8 cellular contexts compared by ENCODE assay signal in the genomic region with DNA sequence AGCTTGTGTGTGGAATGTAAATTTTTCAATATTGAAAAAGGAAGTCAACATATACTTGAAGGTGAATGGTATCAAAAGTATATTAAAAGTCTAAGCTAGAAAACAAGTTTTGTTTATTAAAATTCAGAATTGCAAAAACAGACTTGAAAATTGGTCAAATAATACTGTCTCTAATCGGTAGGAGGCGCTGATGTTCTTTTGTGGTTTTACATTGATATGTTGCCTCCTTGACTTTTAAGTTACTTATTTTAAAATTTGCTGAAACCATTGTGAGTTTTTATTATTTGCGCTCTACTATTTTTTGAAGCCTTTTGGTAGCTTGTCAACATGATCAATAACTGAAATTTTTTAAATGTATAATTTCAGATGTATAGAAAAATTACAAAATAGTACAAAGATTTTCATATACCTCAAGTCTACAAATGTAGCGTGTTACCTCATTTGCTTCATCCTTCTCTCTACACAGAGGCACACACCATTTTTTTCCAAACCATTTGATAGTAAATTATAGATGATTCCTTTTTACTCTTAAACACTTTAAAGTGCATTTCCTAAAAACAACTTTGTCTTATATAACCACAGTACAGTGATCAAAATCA. TPM values are rescaled to one million over a fixed set of nuclear protein-coding genes. Genes with fewer than 3 reads are reported as not detected.
DNase-seq lines count a peak whose midpoint lies in the region; ATAC-seq and TF ChIP-seq lines count a peak whose summit lies in the region.

No MANE protein-coding gene starts in this region.

- WGBS in gastroesophageal sphincter (ENCODE audit: low coverage in 1 of 2), 2 donors = 38 to 42% methylated on average over 4 of the region's 4 CpGs

- TF ChIP-seq CTCF in SU-DHL-6 (IDR thresholded peaks at IDR 0.05; ENCODE audit: insufficient read depth, low read length, poor library complexity, severe bottlenecking) (peak; percentile 36), gastroesophageal sphincter (IDR thresholded peaks at IDR 0.05) (peak; percentile 71 to 85 (median 76))

- peaks cover 0 to 71% (median 5%) of the 10 kb centered on the region in 3 donors for H3K4me1 ChIP-seq in gastroesophageal sphincter

- peaks cover 75% of the 10 kb centered on the region for H3K79me2 ChIP-seq in SU-DHL-6 (ENCODE audit: insufficient read depth, low read length)

- H3K4me2 ChIP-seq in SU-DHL-6 (ENCODE audit: low read depth, low read length, poor library complexity, severe bottlenecking) = no peak overlapping the region

- H3K9me2 ChIP-seq in SU-DHL-6 (replicated peaks; ENCODE audit: insufficient read depth, low read length) = no peaks in the 10 kb centered on the region

- H3K9me3 ChIP-seq in SU-DHL-6 (ENCODE audit: insufficient read depth, low read length) (no peaks in the 10 kb centered on the region), gastroesophageal sphincter (no peaks in the 10 kb centered on the region)

- no peak overlapping the region for H3K9ac ChIP-seq in SU-DHL-6 (ENCODE audit: low read length)

- H2AFZ ChIP-seq in SU-DHL-6 (ENCODE audit: low read depth, low read length, severe bottlenecking) = no peak overlapping the region

- H3K27me3 ChIP-seq in SU-DHL-6 (ENCODE audit: low read length) (no peaks in the 10 kb centered on the region), gastroesophageal sphincter (no peaks in the 10 kb centered on the region)

- DNase-seq in NCI-H82 (lab: John Stamatoyannopoulos, UW) (peak; percentile 24), NCI-H82 treated with DMSO at 0.1 percent for 48 hours (lab: John Stamatoyannopoulos, UW; ENCODE audit: unreplicated experiment) (no peak), superior temporal gyrus (ENCODE audit: extremely low spot score) (peak; percentile 78), HuH-7.5 (ENCODE audit: low spot score) (no peak), cerebellar cortex (ENCODE audit: low spot score) (no peak)

- H3K4me3 ChIP-seq in SU-DHL-6 (ENCODE audit: insufficient read depth, low read length, poor library complexity, severe bottlenecking) (no peak overlapping the region), gastroesophageal sphincter (no peak overlapping the region)

- H3K27ac ChIP-seq in SU-DHL-6 (ENCODE audit: low read depth, low read length) (no peak overlapping the region), gastroesophageal sphincter (no peak overlapping the region)

- no peak for TF ChIP-seq EP300 in gastroesophageal sphincter (IDR thresholded peaks at IDR 0.05)

- ATAC-seq in gastroesophageal sphincter (no peak), GM18909 (IDR thresholded peaks at IDR 0.05; ENCODE audit: poor library complexity, unreplicated experiment) (no peak)

- no peak for TF ChIP-seq POLR2A in gastroesophageal sphincter (IDR thresholded peaks at IDR 0.05)

- peaks cover 13% of the 10 kb centered on the region; the same call in 1 of the 2 replicates for H3F3A ChIP-seq in SU-DHL-6 (ENCODE audit: insufficient read depth)

- H3K36me3 ChIP-seq in SU-DHL-6 (ENCODE audit: low read length) = peaks cover 87% of the 10 kb centered on the region
- peaks cover 3 to 79% of the 10 kb centered on the region in 2 donors for H3K36me3 ChIP-seq in gastroesophageal sphincter

- H4K20me1 ChIP-seq in SU-DHL-6 (ENCODE audit: low read depth, low read length) = peaks cover 14% of the 10 kb centered on the region; the same call in 1 of the 2 replicates

RNA-seq across cellular contexts. Expression of gene RTRAF, which starts 6.9 kb away (rescaled TPM):
- total RNA-seq in gastroesophageal sphincter = 100 to 1,000 TPM in 1 of 4 donors, 10 to 100 TPM in 3; 72.2 to 109 (median 84.7) TPM

Comparison
In these comparisons a context has a peak if more than half of its experiments do, and no peak if none do; other contexts are left out.
1. DNase-seq: peak in NCI-H82 (single experiment) and superior temporal gyrus (single experiment); none in NCI-H82 treated with DMSO at 0.1 percent for 48 hours (single experiment), HuH-7.5 (single experiment) and cerebellar cortex (single experiment).